In genomic region chr10:43862756-43863155, GRCh38 we compare ENCODE assay signal across 23 cellular contexts.
DNase-seq lines count a peak whose midpoint lies in the region; ATAC-seq, FAIRE-seq and TF ChIP-seq lines count a peak whose summit lies in the region.
"Had no signal": no experiment of that assay in that cellular context is flagged by ENCODE, and none has a peak within 500 bp of the region (broad histone marks: within the 10 kb centered on the region; RNA-seq: fewer than 3 reads in every experiment).

No MANE protein-coding gene starts in this region.

- H3K4me2 ChIP-seq in fibroblast of lung (ENCODE audit: extremely low read depth, insufficient read depth, low read length): no peak overlapping the region

- DNase-seq in HTR-8/SVneo (ENCODE audit: insufficient read length, low spot score) (no peak), fibroblast of lung (ENCODE audit: low read depth in 2 of 2) (no peak), sciatic nerve (ENCODE audit: low spot score) (peak; percentile 41), GM13976 (ENCODE audit: low spot score) (no peak), H54 (ENCODE audit: insufficient read length, low spot score) (no peak)
- DNase-seq in stimulated activated CD4-positive, alpha-beta T cell treated with anti-CD3 and anti-CD28 coated beads, Interleukin-4, amount 100 ng/mL, for 4 hours: no peak
- no peak for DNase-seq in activated T-cell treated with anti-CD3 and anti-CD28 coated beads, Interleukin-2, amount 50 U/mL, for 48 hours
- DNase-seq: activated B cell treated with CpG ODN at 0.5 μM for 24 hours; activated naive CD4-positive, alpha-beta T cell treated with anti-CD3 and anti-CD28 coated beads for 36 hours; activated T-cell treated with anti-CD3 and anti-CD28 coated beads, Interleukin-2, amount 50 U/mL, for 24 hours; CD4-positive, alpha-beta memory T cell; DMS153; NCI-H146; NCI-H2171; NCI-H524 treated with DMSO at 0.1 percent for 48 hours; stimulated activated CD4-positive, alpha-beta T cell treated with anti-CD3 and anti-CD28 coated beads, Interleukin-15, amount 100 ng/mL, for 24 hours had no signal

- no peaks in the 10 kb centered on the region for H3K9me3 ChIP-seq in fibroblast of lung (ENCODE audit: control insufficient read depth, insufficient read depth, low read depth, low read length)
- H3K9me3 ChIP-seq: neutrophil, vagina had no signal

- no peak for ATAC-seq in sciatic nerve
- ATAC-seq: K562 had no signal

- no peaks in the 10 kb centered on the region for H3K79me2 ChIP-seq in ACC112 (ENCODE audit: control insufficient read depth, insufficient read depth, low read length, unreplicated experiment)
- H3K79me2 ChIP-seq in fibroblast of lung (ENCODE audit: control insufficient read depth, insufficient read depth, low read length): no peaks in the 10 kb centered on the region

- H2AFZ ChIP-seq in ACC112 (ENCODE audit: low read length, unreplicated experiment): peak overlapping the region; percentile 27
- no peak overlapping the region for H2AFZ ChIP-seq in fibroblast of lung (ENCODE audit: low read length)

- TF ChIP-seq CTCF in fibroblast of lung (conservative IDR thresholded peaks at IDR 0.05 in 1 of 2, IDR thresholded peaks at IDR 0.05 in 1 of 2; ENCODE audit: low read depth in 1 of 2, low read length in 2 of 2) (no peak), GM13976 (IDR thresholded peaks at IDR 0.05; ENCODE audit: borderline replicate concordance, control extremely low read depth, extremely low read depth, insufficient read depth, missing control alignments) (no peak)

- no peak for TF ChIP-seq POLR2A in H54 (IDR thresholded peaks at IDR 0.05; ENCODE audit: low read depth, low read length)

- no peak overlapping the region for H3K9ac ChIP-seq in fibroblast of lung (ENCODE audit: insufficient read depth, low read length)

- FAIRE-seq in HTR-8/SVneo (lab: Jason Lieb, UNC) (peak; percentile 81), H54 (lab: Jason Lieb, UNC) (no peak)
- FAIRE-seq: G401.6, islet of Langerhans, K562 had no signal

- intact Hi-C loops in sciatic nerve (cut with DNase I): no loop called here

- H3K4me3 ChIP-seq in ACC112 (ENCODE audit: low read depth, low read length) (no peak overlapping the region), fibroblast of lung (replicated peaks in 1 of 4; ENCODE audit: control extremely low read depth in 1 of 4, insufficient read depth in 1 of 4, low read depth in 3 of 4, low read length in 4 of 4) (no peak overlapping the region)
- H3K4me3 ChIP-seq: K562, lung, vagina had no signal

- H3K27me3 ChIP-seq in ACC112 (ENCODE audit: insufficient read depth, low read length) (no peaks in the 10 kb centered on the region), fibroblast of lung (ENCODE audit: control insufficient read depth, insufficient read depth, low read length) (no peaks in the 10 kb centered on the region)
- H3K27me3 ChIP-seq: vagina had no signal

- H3K36me3 ChIP-seq in ACC112 (ENCODE audit: insufficient read depth, low read length) (no peaks in the 10 kb centered on the region), fibroblast of lung (ENCODE audit: control insufficient read depth, insufficient read depth, low read length) (no peaks in the 10 kb centered on the region)
- H3K36me3 ChIP-seq: neutrophil, vagina had no signal

- H4K20me1 ChIP-seq in fibroblast of lung (ENCODE audit: control insufficient read depth, extremely low read depth, insufficient read depth, low read length): no peaks in the 10 kb centered on the region

- in situ Hi-C loops in GM13976 (cut with MboI; ENCODE audit: low sequenced_read_pairs, unreplicated experiment): no loop called here

- H3K27ac ChIP-seq in ACC112 (ENCODE audit: low read depth, low read length) (peak overlapping the region; percentile 89), fibroblast of lung (ENCODE audit: insufficient read depth, low read length) (peak overlapping the region; percentile 77)
- H3K27ac ChIP-seq: neutrophil had no signal

- H3K4me1 ChIP-seq in ACC112 (ENCODE audit: control insufficient read depth, insufficient read depth, low read length, unreplicated experiment) (peaks cover 56% of the 10 kb centered on the region), fibroblast of lung (ENCODE audit: control insufficient read depth, extremely low read depth, insufficient read depth, low read length) (peaks cover 36% of the 10 kb centered on the region)
